ENCODE assay signal across 23 cellular contexts in the genomic region with DNA sequence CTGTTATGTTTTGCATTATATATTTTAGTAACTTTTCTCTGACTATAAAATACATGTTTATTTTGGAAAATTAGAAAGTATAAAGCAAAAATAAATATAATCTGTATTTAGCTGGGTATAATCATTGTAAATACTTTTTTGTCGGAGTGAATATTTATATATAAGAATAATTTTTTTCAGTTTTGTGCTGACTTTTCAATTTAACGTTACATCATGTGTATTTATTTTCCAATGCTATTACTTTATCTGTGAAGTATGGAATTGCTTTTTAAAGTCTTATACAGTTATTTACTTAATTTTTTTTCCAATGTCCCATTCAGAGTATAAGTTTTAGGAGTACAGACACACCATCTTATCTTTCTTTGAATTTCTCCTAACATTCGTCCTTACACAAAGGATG.
"Had no signal": no experiment of that assay in that cellular context is flagged by ENCODE, and none has a peak within 500 bp of the region (broad histone marks: within the 10 kb centered on the region; RNA-seq: fewer than 3 reads in every experiment).

No MANE protein-coding gene starts in this region.

- H3K36me3 ChIP-seq: prostate gland had no signal

- H3K4me2 ChIP-seq: neural progenitor cell had no signal

- H3K27me3 Mint-ChIP-seq: effector memory CD8-positive, alpha-beta T cell; naive B cell; natural killer cell treated with Interleukin-12 subunit alpha and Interleukin-12 subunit beta and Interleukin-15 and Interleukin-18, amount 100 ng/mL, for 72 hours; stimulated activated naive B cell treated with anti-CD40 and anti-IgM and Interleukin-4, amounts not matched to agents 10 μg/mL and 1 μg/mL and 100 μg/mL, for 72 hours; stimulated activated naive CD8-positive, alpha-beta T cell treated with anti-CD3 and anti-CD28 coated beads, Interleukin-15, Interleukin-2, amounts not matched to agents 100 ng/mL and 50 ng/mL, for 24 hours had no signal

- H3K4me1 ChIP-seq: left lung, neural progenitor cell, prostate gland, suprapubic skin, vagina had no signal

- H3K27ac ChIP-seq: left lung, neural progenitor cell, prostate gland, skin epidermis, spleen, suprapubic skin, vagina had no signal

- H3K9me3 Mint-ChIP-seq: effector memory CD8-positive, alpha-beta T cell; naive B cell; natural killer cell treated with Interleukin-12 subunit alpha and Interleukin-12 subunit beta and Interleukin-15 and Interleukin-18, amount 100 ng/mL, for 72 hours; neural progenitor cell; stimulated activated naive B cell treated with anti-CD40 and anti-IgM and Interleukin-4, amounts not matched to agents 10 μg/mL and 1 μg/mL and 100 μg/mL, for 72 hours; stimulated activated naive CD8-positive, alpha-beta T cell treated with anti-CD3 and anti-CD28 coated beads, Interleukin-15, Interleukin-2, amounts not matched to agents 100 ng/mL and 50 ng/mL, for 24 hours had no signal

- H2AFZ ChIP-seq: neural progenitor cell had no signal

- H3K27me3 ChIP-seq: gastrocnemius medialis, left lung, neural progenitor cell, spleen, suprapubic skin, vagina had no signal

- H3K4me3 Mint-ChIP-seq: effector memory CD8-positive, alpha-beta T cell; mesothelial cell of epicardium; naive B cell; natural killer cell treated with Interleukin-12 subunit alpha and Interleukin-12 subunit beta and Interleukin-15 and Interleukin-18, amount 100 ng/mL, for 72 hours; neural progenitor cell; stimulated activated naive B cell treated with anti-CD40 and anti-IgM and Interleukin-4, amounts not matched to agents 10 μg/mL and 1 μg/mL and 100 μg/mL, for 72 hours; stimulated activated naive CD8-positive, alpha-beta T cell treated with anti-CD3 and anti-CD28 coated beads, Interleukin-15, Interleukin-2, amounts not matched to agents 100 ng/mL and 50 ng/mL, for 24 hours had no signal

- H3K9me3 ChIP-seq: gastrocnemius medialis, left lung, mucosa of descending colon, prostate gland, spleen, suprapubic skin, vagina had no signal

- H3K9ac ChIP-seq: neural progenitor cell had no signal

- DNase-seq: cortex of kidney; effector memory CD8-positive, alpha-beta T cell; foreskin fibroblast; gastrocnemius medialis; head of caudate nucleus; left cardiac atrium; left lung; mesenchymal stem cell; mucosa of descending colon; naive B cell; right cardiac atrium; spleen; stimulated activated CD4-positive, alpha-beta T cell treated with anti-CD3 and anti-CD28 coated beads, Interleukin-4, amount 100 ng/mL, for 4 hours; stimulated activated naive B cell treated with anti-CD40 and anti-IgM and Interleukin-4, amounts not matched to agents 10 μg/mL and 1 μg/mL and 100 μg/mL, for 72 hours; trophoblast cell had no signal

- H3K27ac Mint-ChIP-seq: mesothelial cell of epicardium; natural killer cell treated with Interleukin-12 subunit alpha and Interleukin-12 subunit beta and Interleukin-15 and Interleukin-18, amount 100 ng/mL, for 72 hours; neural progenitor cell; stimulated activated naive B cell treated with anti-CD40 and anti-IgM and Interleukin-4, amounts not matched to agents 10 μg/mL and 1 μg/mL and 100 μg/mL, for 72 hours; stimulated activated naive CD8-positive, alpha-beta T cell treated with anti-CD3 and anti-CD28 coated beads, Interleukin-15, Interleukin-2, amounts not matched to agents 100 ng/mL and 50 ng/mL, for 24 hours had no signal

- ATAC-seq: effector memory CD8-positive, alpha-beta T cell; gastrocnemius medialis; left cardiac atrium; left lung; mucosa of descending colon; natural killer cell treated with Interleukin-12 subunit alpha and Interleukin-12 subunit beta and Interleukin-15 and Interleukin-18, amount 100 ng/mL, for 72 hours; right cardiac atrium; stimulated activated naive B cell treated with anti-CD40 and anti-IgM and Interleukin-4, amounts not matched to agents 10 μg/mL and 1 μg/mL and 100 μg/mL, for 72 hours had no signal

- H3K4me3 ChIP-seq: gastrocnemius medialis, left lung, mucosa of descending colon, neural progenitor cell, prostate gland, skin epidermis, spleen, suprapubic skin, vagina had no signal

- H3K4me1 Mint-ChIP-seq: mesothelial cell of epicardium; neural progenitor cell; stimulated activated naive B cell treated with anti-CD40 and anti-IgM and Interleukin-4, amounts not matched to agents 10 μg/mL and 1 μg/mL and 100 μg/mL, for 72 hours had no signal
